Comparison of ENCODE assay signal across 1 cellular context in the genomic region with DNA sequence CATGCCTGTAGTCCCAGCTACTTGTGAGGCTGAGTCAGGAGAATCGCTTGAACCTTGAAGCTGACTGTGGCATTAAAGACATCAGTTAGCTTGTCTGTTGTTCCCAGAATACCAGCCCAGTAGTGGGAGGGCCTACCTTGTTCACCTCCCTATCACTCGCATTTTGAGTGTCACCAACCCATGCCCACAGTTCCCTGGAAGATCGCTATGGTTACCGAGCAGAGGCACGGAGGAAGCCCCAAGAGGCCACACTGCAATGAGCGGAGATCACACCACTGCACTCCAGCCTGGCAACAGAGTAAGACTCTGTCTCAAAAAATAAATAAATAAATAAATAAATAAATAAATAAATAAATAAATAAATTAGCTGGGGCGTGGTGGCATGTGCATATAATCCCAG.
TF ChIP-seq lines count a peak whose summit lies in the region.

No MANE protein-coding gene starts in this region.

TF ChIP-seq in HEK293, 187 proteins besides CTCF, POLR2A, EP300 and RAD21 (continued from another document and continues in another):
- TF ChIP-seq, protein P1, sequence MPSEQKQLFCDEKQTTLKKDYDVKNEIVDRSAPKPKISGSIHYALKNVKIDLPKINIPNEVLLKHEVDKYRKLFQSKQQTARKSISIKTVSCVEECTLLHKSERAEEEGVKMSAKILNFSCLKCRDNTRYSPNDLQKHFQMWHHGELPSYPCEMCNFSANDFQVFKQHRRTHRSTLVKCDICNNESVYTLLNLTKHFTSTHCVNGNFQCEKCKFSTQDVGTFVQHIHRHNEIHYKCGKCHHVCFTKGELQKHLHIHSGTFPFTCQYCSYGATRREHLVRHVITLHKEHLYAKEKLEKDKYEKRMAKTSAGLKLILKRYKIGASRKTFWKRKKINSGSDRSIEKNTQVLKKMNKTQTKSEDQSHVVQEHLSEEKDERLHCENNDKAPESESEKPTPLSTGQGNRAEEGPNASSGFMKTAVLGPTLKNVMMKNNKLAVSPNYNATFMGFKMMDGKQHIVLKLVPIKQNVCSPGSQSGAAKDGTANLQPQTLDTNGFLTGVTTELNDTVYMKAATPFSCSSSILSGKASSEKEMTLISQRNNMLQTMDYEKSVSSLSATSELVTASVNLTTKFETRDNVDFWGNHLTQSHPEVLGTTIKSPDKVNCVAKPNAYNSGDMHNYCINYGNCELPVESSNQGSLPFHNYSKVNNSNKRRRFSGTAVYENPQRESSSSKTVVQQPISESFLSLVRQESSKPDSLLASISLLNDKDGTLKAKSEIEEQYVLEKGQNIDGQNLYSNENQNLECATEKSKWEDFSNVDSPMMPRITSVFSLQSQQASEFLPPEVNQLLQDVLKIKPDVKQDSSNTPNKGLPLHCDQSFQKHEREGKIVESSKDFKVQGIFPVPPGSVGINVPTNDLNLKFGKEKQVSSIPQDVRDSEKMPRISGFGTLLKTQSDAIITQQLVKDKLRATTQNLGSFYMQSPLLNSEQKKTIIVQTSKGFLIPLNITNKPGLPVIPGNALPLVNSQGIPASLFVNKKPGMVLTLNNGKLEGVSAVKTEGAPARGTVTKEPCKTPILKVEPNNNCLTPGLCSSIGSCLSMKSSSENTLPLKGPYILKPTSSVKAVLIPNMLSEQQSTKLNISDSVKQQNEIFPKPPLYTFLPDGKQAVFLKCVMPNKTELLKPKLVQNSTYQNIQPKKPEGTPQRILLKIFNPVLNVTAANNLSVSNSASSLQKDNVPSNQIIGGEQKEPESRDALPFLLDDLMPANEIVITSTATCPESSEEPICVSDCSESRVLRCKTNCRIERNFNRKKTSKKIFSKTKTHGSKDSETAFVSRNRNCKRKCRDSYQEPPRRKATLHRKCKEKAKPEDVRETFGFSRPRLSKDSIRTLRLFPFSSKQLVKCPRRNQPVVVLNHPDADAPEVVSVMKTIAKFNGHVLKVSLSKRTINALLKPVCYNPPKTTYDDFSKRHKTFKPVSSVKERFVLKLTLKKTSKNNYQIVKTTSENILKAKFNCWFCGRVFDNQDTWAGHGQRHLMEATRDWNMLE (tag by site-specific recombination; conservative IDR thresholded peaks at IDR 0.05; ENCODE audit: low read depth): peak; percentile 97
- peak; percentile 74; the same call in 1 of the 2 replicates for TF ChIP-seq ZNF670 (tag by site-specific recombination; IDR thresholded peaks at IDR 0.05; ENCODE audit: low read depth)
- TF ChIP-seq, protein P2, sequence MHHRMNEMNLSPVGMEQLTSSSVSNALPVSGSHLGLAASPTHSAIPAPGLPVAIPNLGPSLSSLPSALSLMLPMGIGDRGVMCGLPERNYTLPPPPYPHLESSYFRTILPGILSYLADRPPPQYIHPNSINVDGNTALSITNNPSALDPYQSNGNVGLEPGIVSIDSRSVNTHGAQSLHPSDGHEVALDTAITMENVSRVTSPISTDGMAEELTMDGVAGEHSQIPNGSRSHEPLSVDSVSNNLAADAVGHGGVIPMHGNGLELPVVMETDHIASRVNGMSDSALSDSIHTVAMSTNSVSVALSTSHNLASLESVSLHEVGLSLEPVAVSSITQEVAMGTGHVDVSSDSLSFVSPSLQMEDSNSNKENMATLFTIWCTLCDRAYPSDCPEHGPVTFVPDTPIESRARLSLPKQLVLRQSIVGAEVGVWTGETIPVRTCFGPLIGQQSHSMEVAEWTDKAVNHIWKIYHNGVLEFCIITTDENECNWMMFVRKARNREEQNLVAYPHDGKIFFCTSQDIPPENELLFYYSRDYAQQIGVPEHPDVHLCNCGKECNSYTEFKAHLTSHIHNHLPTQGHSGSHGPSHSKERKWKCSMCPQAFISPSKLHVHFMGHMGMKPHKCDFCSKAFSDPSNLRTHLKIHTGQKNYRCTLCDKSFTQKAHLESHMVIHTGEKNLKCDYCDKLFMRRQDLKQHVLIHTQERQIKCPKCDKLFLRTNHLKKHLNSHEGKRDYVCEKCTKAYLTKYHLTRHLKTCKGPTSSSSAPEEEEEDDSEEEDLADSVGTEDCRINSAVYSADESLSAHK (tag by site-specific recombination; IDR thresholded peaks at IDR 0.05): peak; percentile 29; the same call in 1 of the 2 replicates
- TF ChIP-seq ZNF354C (tag by site-specific recombination; IDR thresholded peaks at IDR 0.05; ENCODE audit: borderline replicate concordance, low read depth): peak; percentile 93
- peak; percentile 84 for TF ChIP-seq ZNF223 (tag by site-specific recombination; IDR thresholded peaks at IDR 0.05)
- TF ChIP-seq ZBTB8A (tag by site-specific recombination; IDR thresholded peaks at IDR 0.05): peak; percentile 88
- TF ChIP-seq, protein P3, sequence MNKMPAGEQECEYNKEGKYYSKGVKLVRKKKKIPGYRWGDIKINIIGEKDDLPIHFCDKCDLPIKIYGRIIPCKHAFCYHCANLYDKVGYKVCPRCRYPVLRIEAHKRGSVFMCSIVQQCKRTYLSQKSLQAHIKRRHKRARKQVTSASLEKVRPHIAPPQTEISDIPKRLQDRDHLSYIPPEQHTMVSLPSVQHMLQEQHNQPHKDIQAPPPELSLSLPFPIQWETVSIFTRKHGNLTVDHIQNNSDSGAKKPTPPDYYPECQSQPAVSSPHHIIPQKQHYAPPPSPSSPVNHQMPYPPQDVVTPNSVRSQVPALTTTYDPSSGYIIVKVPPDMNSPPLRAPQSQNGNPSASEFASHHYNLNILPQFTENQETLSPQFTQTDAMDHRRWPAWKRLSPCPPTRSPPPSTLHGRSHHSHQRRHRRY (tag by site-specific recombination; IDR thresholded peaks at IDR 0.05): 0 out of 2 replicates have a peak, but pooled peaks have one; percentile 58
- peak; percentile 40 for TF ChIP-seq ZNF529 (tag by site-specific recombination; IDR thresholded peaks at IDR 0.05; ENCODE audit: insufficient replicate concordance)
- TF ChIP-seq ZNF394 (tag by site-specific recombination; IDR thresholded peaks at IDR 0.05; ENCODE audit: borderline replicate concordance): peak; percentile 99
- 0 out of 2 replicates have a peak, but pooled peaks have one; percentile 35 for TF ChIP-seq ZNF24 (tag by site-specific recombination; IDR thresholded peaks at IDR 0.05)
- TF ChIP-seq, protein P4, sequence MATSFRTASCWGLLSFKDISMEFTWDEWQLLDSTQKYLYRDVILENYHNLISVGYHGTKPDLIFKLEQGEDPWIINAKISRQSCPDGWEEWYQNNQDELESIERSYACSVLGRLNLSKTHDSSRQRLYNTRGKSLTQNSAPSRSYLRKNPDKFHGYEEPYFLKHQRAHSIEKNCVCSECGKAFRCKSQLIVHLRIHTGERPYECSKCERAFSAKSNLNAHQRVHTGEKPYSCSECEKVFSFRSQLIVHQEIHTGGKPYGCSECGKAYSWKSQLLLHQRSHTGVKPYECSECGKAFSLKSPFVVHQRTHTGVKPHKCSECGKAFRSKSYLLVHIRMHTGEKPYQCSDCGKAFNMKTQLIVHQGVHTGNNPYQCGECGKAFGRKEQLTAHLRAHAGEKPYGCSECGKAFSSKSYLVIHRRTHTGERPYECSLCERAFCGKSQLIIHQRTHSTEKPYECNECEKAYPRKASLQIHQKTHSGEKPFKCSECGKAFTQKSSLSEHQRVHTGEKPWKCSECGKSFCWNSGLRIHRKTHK (tag by site-specific recombination; IDR thresholded peaks at IDR 0.05): 0 out of 2 replicates have a peak, but pooled peaks have one; percentile 21
- TF ChIP-seq, protein P5, sequence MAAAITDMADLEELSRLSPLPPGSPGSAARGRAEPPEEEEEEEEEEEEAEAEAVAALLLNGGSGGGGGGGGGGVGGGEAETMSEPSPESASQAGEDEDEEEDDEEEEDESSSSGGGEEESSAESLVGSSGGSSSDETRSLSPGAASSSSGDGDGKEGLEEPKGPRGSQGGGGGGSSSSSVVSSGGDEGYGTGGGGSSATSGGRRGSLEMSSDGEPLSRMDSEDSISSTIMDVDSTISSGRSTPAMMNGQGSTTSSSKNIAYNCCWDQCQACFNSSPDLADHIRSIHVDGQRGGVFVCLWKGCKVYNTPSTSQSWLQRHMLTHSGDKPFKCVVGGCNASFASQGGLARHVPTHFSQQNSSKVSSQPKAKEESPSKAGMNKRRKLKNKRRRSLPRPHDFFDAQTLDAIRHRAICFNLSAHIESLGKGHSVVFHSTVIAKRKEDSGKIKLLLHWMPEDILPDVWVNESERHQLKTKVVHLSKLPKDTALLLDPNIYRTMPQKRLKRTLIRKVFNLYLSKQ (tag by site-specific recombination; IDR thresholded peaks at IDR 0.05; ENCODE audit: borderline replicate concordance): 0 out of 2 replicates have a peak, but pooled peaks have one; percentile 69
- TF ChIP-seq, protein P6, sequence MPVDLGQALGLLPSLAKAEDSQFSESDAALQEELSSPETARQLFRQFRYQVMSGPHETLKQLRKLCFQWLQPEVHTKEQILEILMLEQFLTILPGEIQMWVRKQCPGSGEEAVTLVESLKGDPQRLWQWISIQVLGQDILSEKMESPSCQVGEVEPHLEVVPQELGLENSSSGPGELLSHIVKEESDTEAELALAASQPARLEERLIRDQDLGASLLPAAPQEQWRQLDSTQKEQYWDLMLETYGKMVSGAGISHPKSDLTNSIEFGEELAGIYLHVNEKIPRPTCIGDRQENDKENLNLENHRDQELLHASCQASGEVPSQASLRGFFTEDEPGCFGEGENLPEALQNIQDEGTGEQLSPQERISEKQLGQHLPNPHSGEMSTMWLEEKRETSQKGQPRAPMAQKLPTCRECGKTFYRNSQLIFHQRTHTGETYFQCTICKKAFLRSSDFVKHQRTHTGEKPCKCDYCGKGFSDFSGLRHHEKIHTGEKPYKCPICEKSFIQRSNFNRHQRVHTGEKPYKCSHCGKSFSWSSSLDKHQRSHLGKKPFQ (tag by site-specific recombination; IDR thresholded peaks at IDR 0.05): peak; percentile 84
- peak; percentile 90 for TF ChIP-seq ZNF558 (tag by site-specific recombination; IDR thresholded peaks at IDR 0.05)
- peak; percentile 92; the same call in 1 of the 2 replicates for TF ChIP-seq ZNF19 (tag by site-specific recombination; IDR thresholded peaks at IDR 0.05; ENCODE audit: low read depth)
- peak; percentile 65 for TF ChIP-seq ZBTB21 (tag by site-specific recombination; IDR thresholded peaks at IDR 0.05)
- TF ChIP-seq, protein P7, sequence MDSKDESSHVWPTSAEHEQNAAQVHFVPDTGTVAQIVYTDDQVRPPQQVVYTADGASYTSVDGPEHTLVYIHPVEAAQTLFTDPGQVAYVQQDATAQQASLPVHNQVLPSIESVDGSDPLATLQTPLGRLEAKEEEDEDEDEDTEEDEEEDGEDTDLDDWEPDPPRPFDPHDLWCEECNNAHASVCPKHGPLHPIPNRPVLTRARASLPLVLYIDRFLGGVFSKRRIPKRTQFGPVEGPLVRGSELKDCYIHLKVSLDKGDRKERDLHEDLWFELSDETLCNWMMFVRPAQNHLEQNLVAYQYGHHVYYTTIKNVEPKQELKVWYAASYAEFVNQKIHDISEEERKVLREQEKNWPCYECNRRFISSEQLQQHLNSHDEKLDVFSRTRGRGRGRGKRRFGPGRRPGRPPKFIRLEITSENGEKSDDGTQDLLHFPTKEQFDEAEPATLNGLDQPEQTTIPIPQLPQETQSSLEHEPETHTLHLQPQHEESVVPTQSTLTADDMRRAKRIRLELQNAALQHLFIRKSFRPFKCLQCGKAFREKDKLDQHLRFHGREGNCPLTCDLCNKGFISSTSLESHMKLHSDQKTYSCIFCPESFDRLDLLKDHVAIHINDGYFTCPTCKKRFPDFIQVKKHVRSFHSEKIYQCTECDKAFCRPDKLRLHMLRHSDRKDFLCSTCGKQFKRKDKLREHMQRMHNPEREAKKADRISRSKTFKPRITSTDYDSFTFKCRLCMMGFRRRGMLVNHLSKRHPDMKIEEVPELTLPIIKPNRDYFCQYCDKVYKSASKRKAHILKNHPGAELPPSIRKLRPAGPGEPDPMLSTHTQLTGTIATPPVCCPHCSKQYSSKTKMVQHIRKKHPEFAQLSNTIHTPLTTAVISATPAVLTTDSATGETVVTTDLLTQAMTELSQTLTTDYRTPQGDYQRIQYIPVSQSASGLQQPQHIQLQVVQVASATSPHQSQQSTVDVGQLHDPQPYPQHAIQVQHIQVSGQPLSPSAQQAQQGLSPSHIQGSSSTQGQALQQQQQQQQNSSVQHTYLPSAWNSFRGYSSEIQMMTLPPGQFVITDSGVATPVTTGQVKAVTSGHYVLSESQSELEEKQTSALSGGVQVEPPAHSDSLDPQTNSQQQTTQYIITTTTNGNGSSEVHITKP (tag by site-specific recombination; IDR thresholded peaks at IDR 0.05): peak; percentile 28; the same call in 1 of the 2 replicates
- TF ChIP-seq ZEB2 (tag by site-specific recombination; IDR thresholded peaks at IDR 0.05): 0 out of 2 replicates have a peak, but pooled peaks have one; percentile 24
- 0 out of 2 replicates have a peak, but pooled peaks have one; percentile 43 for TF ChIP-seq ZNF155 (tag by site-specific recombination; IDR thresholded peaks at IDR 0.05)
- 0 out of 2 replicates have a peak, but pooled peaks have one; percentile 22 for TF ChIP-seq GFI1B (tag by site-specific recombination; IDR thresholded peaks at IDR 0.05)
- TF ChIP-seq GLI2 (tag by site-specific recombination; IDR thresholded peaks at IDR 0.05; ENCODE audit: borderline replicate concordance, low read depth): peak; percentile 80; the same call in 1 of the 2 replicates
- 0 out of 2 replicates have a peak, but pooled peaks have one; percentile 59 for TF ChIP-seq ZNF302 (tag by site-specific recombination; IDR thresholded peaks at IDR 0.05; ENCODE audit: low read depth)
- peak; percentile 68; the same call in 1 of the 2 replicates for TF ChIP-seq ZNF501 (tag by site-specific recombination; IDR thresholded peaks at IDR 0.05)
- peak; percentile 93 for TF ChIP-seq ZNF140 (tag by site-specific recombination; IDR thresholded peaks at IDR 0.05)
- TF ChIP-seq ZSCAN23 (tag by site-specific recombination; IDR thresholded peaks at IDR 0.05): peak; percentile 71; the same call in 1 of the 2 replicates
- peak; percentile 40; the same call in 1 of the 2 replicates for TF ChIP-seq SP3 (tag by site-specific recombination; IDR thresholded peaks at IDR 0.05)
- TF ChIP-seq ZNF266 (tag by site-specific recombination; IDR thresholded peaks at IDR 0.05; ENCODE audit: low read depth): peak; percentile 96
- TF ChIP-seq ZNF510 (tag by site-specific recombination; IDR thresholded peaks at IDR 0.05; ENCODE audit: insufficient replicate concordance): peak; percentile 83
- peak; percentile 76; the same call in 1 of the 2 replicates for TF ChIP-seq RBAK (tag by site-specific recombination; IDR thresholded peaks at IDR 0.05)
- TF ChIP-seq MZF1 (tag by site-specific recombination; IDR thresholded peaks at IDR 0.05; ENCODE audit: borderline replicate concordance): peak; percentile 44; the same call in 1 of the 2 replicates
- TF ChIP-seq, protein P8, sequence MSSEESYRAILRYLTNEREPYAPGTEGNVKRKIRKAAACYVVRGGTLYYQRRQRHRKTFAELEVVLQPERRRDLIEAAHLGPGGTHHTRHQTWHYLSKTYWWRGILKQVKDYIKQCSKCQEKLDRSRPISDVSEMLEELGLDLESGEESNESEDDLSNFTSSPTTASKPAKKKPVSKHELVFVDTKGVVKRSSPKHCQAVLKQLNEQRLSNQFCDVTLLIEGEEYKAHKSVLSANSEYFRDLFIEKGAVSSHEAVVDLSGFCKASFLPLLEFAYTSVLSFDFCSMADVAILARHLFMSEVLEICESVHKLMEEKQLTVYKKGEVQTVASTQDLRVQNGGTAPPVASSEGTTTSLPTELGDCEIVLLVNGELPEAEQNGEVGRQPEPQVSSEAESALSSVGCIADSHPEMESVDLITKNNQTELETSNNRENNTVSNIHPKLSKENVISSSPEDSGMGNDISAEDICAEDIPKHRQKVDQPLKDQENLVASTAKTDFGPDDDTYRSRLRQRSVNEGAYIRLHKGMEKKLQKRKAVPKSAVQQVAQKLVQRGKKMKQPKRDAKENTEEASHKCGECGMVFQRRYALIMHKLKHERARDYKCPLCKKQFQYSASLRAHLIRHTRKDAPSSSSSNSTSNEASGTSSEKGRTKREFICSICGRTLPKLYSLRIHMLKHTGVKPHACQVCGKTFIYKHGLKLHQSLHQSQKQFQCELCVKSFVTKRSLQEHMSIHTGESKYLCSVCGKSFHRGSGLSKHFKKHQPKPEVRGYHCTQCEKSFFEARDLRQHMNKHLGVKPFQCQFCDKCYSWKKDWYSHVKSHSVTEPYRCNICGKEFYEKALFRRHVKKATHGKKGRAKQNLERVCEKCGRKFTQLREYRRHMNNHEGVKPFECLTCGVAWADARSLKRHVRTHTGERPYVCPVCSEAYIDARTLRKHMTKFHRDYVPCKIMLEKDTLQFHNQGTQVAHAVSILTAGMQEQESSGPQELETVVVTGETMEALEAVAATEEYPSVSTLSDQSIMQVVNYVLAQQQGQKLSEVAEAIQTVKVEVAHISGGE (tag by site-specific recombination; conservative IDR thresholded peaks at IDR 0.05; ENCODE audit: low read depth): peak; percentile 83
